ENCODE assay signal across 8 cellular contexts in genomic region chr4:2243682-2244380, GRCh38. TPM values are rescaled to one million over a fixed set of nuclear protein-coding genes. Genes with fewer than 3 reads are reported as not detected.
DNase-seq lines count a peak whose midpoint lies in the region; ATAC-seq and TF ChIP-seq lines count a peak whose summit lies in the region.

No MANE protein-coding gene starts in this region.

- H4K8ac ChIP-seq in mesendoderm (ENCODE audit: low read depth, low read length): no peak overlapping the region

- H3K4me3 ChIP-seq in choroid plexus epithelial cell (ENCODE audit: low read depth, low read length): no peak overlapping the region
- H3K4me3 ChIP-seq in mesendoderm (ENCODE audit: low read length): no peak overlapping the region

- H2BK5ac ChIP-seq in mesendoderm (ENCODE audit: low read length): no peak overlapping the region

- H3K9ac ChIP-seq in mesendoderm (ENCODE audit: low read length): no peak overlapping the region

- no peaks in the 10 kb centered on the region for H3K27me3 ChIP-seq in mesendoderm (ENCODE audit: insufficient read depth, low read length, poor library complexity)

- peaks cover 39% of the 10 kb centered on the region for H3K4me1 Mint-ChIP-seq in activated naive CD4-positive, alpha-beta T cell treated with anti-CD3 and anti-CD28 coated beads, Interleukin-2, amount 50 U/mL, for 24 hours

- no peak overlapping the region for H4K5ac ChIP-seq in mesendoderm (ENCODE audit: low read length)

- no peak for DNase-seq in activated naive CD4-positive, alpha-beta T cell treated with anti-CD3 and anti-CD28 coated beads, Interleukin-2, amount 50 U/mL, for 72 hours (ENCODE audit: low spot score in 2 of 2)
- DNase-seq in NOMO-1 treated with DMSO at 0.1 percent for 48 hours (lab: John Stamatoyannopoulos, UW; ENCODE audit: unreplicated experiment) (peak; percentile 81), choroid plexus epithelial cell (ENCODE audit: low read depth) (peak; percentile 58), mesendoderm (peak; percentile 44), NCI-H510A treated with DMSO at 0.1 percent for 48 hours (lab: John Stamatoyannopoulos, UW) (no peak)
- no peak for DNase-seq in stimulated activated CD4-positive, alpha-beta T cell treated with anti-CD3 and anti-CD28 coated beads, Interleukin-4, amount 100 ng/mL, for 4 hours

- no peaks in the 10 kb centered on the region for H3K36me3 ChIP-seq in mesendoderm (ENCODE audit: control insufficient read depth, insufficient read depth, low read length)

- H3K79me2 ChIP-seq in mesendoderm (ENCODE audit: control insufficient read depth, insufficient read depth, low read length): peaks cover 20% of the 10 kb centered on the region

- H2BK120ac ChIP-seq in mesendoderm (ENCODE audit: low read depth, low read length): no peak overlapping the region

- ATAC-seq in activated naive CD4-positive, alpha-beta T cell treated with anti-CD3 and anti-CD28 coated beads, Interleukin-2, amount 50 U/mL, for 72 hours: no peak
- ATAC-seq in HG02885 (IDR thresholded peaks at IDR 0.05; ENCODE audit: poor library complexity, unreplicated experiment): no peak

- peaks cover 2% of the 10 kb centered on the region for H3K4me1 ChIP-seq in mesendoderm (ENCODE audit: control insufficient read depth, low read depth, low read length)

- no peak overlapping the region for H3K4me3 Mint-ChIP-seq in activated naive CD4-positive, alpha-beta T cell treated with anti-CD3 and anti-CD28 coated beads, Interleukin-2, amount 50 U/mL, for 24 hours

- WGBS in mesendoderm (ENCODE audit: extremely low coverage, insufficient coverage, low lambda C conversion rate): no CpG with 5 or more reads among the region's 5 CpGs

- no peak overlapping the region for H3K4ac ChIP-seq in mesendoderm (ENCODE audit: low read depth, low read length)

- TF ChIP-seq CTCF in choroid plexus epithelial cell (conservative IDR thresholded peaks at IDR 0.05; ENCODE audit: low read depth, low read length): peak; percentile 46

- no peaks in the 10 kb centered on the region for H3K9me3 Mint-ChIP-seq in activated naive CD4-positive, alpha-beta T cell treated with anti-CD3 and anti-CD28 coated beads, Interleukin-2, amount 50 U/mL, for 24 hours
- no peaks in the 10 kb centered on the region for H3K9me3 Mint-ChIP-seq in activated naive CD4-positive, alpha-beta T cell treated with anti-CD3 and anti-CD28 coated beads, Interleukin-2, amount 50 U/mL, for 72 hours

- no peak overlapping the region for H2BK15ac ChIP-seq in mesendoderm (replicated peaks; ENCODE audit: low read depth)

- no peak overlapping the region for H3K18ac ChIP-seq in mesendoderm (ENCODE audit: low read length)

- H3K56ac ChIP-seq in mesendoderm (ENCODE audit: low read length): no peak overlapping the region

- peaks cover 4% of the 10 kb centered on the region for H3K79me1 ChIP-seq in mesendoderm (ENCODE audit: low read length)

- peaks cover 7% of the 10 kb centered on the region for H3K36me3 Mint-ChIP-seq in activated naive CD4-positive, alpha-beta T cell treated with anti-CD3 and anti-CD28 coated beads, Interleukin-2, amount 50 U/mL, for 24 hours
- peaks cover 18 to 23% of the 10 kb centered on the region in 2 donors for H3K36me3 Mint-ChIP-seq in activated naive CD4-positive, alpha-beta T cell treated with anti-CD3 and anti-CD28 coated beads, Interleukin-2, amount 50 U/mL, for 72 hours

- no peak overlapping the region for H3K23ac ChIP-seq in mesendoderm (ENCODE audit: low read length)

- H3K27ac Mint-ChIP-seq in activated naive CD4-positive, alpha-beta T cell treated with anti-CD3 and anti-CD28 coated beads, Interleukin-2, amount 50 U/mL, for 24 hours: peak overlapping the region; percentile 1
- H3K27ac Mint-ChIP-seq in activated naive CD4-positive, alpha-beta T cell treated with anti-CD3 and anti-CD28 coated beads, Interleukin-2, amount 50 U/mL, for 72 hours: peak overlapping the region in 1 of 2 donors; percentile 22

- no peak overlapping the region for H3K4me2 ChIP-seq in mesendoderm (ENCODE audit: low read length)

- H3K27me3 Mint-ChIP-seq in activated naive CD4-positive, alpha-beta T cell treated with anti-CD3 and anti-CD28 coated beads, Interleukin-2, amount 50 U/mL, for 24 hours: no peaks in the 10 kb centered on the region

- no peak overlapping the region for H3K27ac ChIP-seq in mesendoderm (ENCODE audit: low read depth, low read length)

- no peak overlapping the region for H2AK5ac ChIP-seq in mesendoderm (ENCODE audit: low read length)

RNA-seq across cellular contexts. Expression of gene HAUS3, which starts 1.9 kb away (rescaled TPM):
- 10 to 100 TPM; 22.1 to 24.9 TPM for total RNA-seq in activated naive CD4-positive, alpha-beta T cell treated with anti-CD3 and anti-CD28 coated beads, Interleukin-2, amount 50 U/mL, for 72 hours
- polyA plus RNA-seq in mesendoderm (2013, experiment 1 of 2): 15.8 TPM
- 15.6 TPM for polyA plus RNA-seq in mesendoderm (2013, experiment 2 of 2)

RNA-seq across cellular contexts. Expression of gene POLN, which starts 1.9 kb away (rescaled TPM):
- total RNA-seq in activated naive CD4-positive, alpha-beta T cell treated with anti-CD3 and anti-CD28 coated beads, Interleukin-2, amount 50 U/mL, for 72 hours: 1 to 10 TPM; 1.8 to 7.3 TPM
- polyA plus RNA-seq in mesendoderm (2013, experiment 1 of 2): 1.3 TPM
- 1.3 TPM for polyA plus RNA-seq in mesendoderm (2013, experiment 2 of 2)

RNA-seq across cellular contexts. Expression of gene MXD4, which starts 18.1 kb away (rescaled TPM):
- total RNA-seq in activated naive CD4-positive, alpha-beta T cell treated with anti-CD3 and anti-CD28 coated beads, Interleukin-2, amount 50 U/mL, for 72 hours: 10 to 100 TPM in 1 of 2 donors, 1 to 10 TPM in 1; 5.1 to 10.6 TPM
- 10.1 TPM for polyA plus RNA-seq in mesendoderm (2013, experiment 1 of 2)
- polyA plus RNA-seq in mesendoderm (2013, experiment 2 of 2): 10.8 TPM

Comparison
In these comparisons a context has a peak if more than half of its experiments do, and no peak if none do; other contexts are left out.
1. DNase-seq: peak in NOMO-1 treated with DMSO at 0.1 percent for 48 hours (single experiment), choroid plexus epithelial cell (single experiment) and mesendoderm (single experiment); none in activated naive CD4-positive, alpha-beta T cell treated with anti-CD3 and anti-CD28 coated beads, Interleukin-2, amount 50 U/mL, for 72 hours (0 of 2), stimulated activated CD4-positive, alpha-beta T cell treated with anti-CD3 and anti-CD28 coated beads, Interleukin-4, amount 100 ng/mL, for 4 hours (0 of 2) and NCI-H510A treated with DMSO at 0.1 percent for 48 hours (single experiment).